16 cellular contexts compared by ENCODE assay signal in the genomic region with DNA sequence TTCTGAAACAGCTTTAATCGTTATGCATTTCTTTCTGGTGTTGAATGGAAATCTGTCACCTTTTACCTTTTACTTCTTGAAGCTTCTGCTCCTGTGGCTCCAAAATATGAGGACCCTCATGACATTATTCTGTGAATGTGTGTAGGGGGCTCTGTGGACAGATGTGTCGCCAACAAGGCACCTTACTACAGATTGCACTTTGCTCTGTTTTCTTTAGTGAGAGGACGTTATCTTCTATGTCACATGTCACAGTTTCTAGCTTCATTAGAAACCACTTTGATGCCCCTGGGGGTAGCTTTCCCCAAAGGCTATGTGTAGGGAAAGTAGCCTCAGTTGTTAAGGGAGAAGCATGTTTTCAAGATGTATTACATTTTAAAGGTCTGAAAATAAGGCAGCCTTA.
DNase-seq lines count a peak whose midpoint lies in the region; ATAC-seq, FAIRE-seq and TF ChIP-seq lines count a peak whose summit lies in the region.
"Had no signal": no experiment of that assay in that cellular context is flagged by ENCODE, and none has a peak within 500 bp of the region (broad histone marks: within the 10 kb centered on the region; RNA-seq: fewer than 3 reads in every experiment).

No MANE protein-coding gene starts in this region.

- no peak overlapping the region for H3K9ac ChIP-seq in astrocyte (ENCODE audit: low read length)

- H3K27ac Mint-ChIP-seq in GM23338 (no peak overlapping the region), astrocyte (ENCODE audit: unreplicated experiment) (peak overlapping the region; percentile 2)
- H3K27ac Mint-ChIP-seq in activated T-cell treated with anti-CD3 and anti-CD28 coated beads, Interleukin-2, amount 50 U/mL, for 24 hours, result no peak overlapping the region
- H3K27ac Mint-ChIP-seq: CD8-positive, alpha-beta T cell; IgD-negative memory B cell had no signal

- H3K27me3 Mint-ChIP-seq in GM23338 (ENCODE audit: insufficient read depth, low read depth, poor library complexity) (peaks cover 6% of the 10 kb centered on the region), astrocyte (ENCODE audit: low read depth, unreplicated experiment) (peaks cover 23% of the 10 kb centered on the region)
- H3K27me3 Mint-ChIP-seq in activated T-cell treated with anti-CD3 and anti-CD28 coated beads, Interleukin-2, amount 50 U/mL, for 24 hours, result peaks cover 5% of the 10 kb centered on the region

- WGBS in right lobe of liver (ENCODE audit: insufficient coverage, low coverage, low lambda C conversion rate, missing lambda C conversion rate), result 40% methylated on average over 3 of the region's 3 CpGs

- H3K4me3 Mint-ChIP-seq in GM23338, result no peak overlapping the region
- no peak overlapping the region for H3K4me3 Mint-ChIP-seq in astrocyte (ENCODE audit: unreplicated experiment)
- no peak overlapping the region for H3K4me3 Mint-ChIP-seq in activated T-cell treated with anti-CD3 and anti-CD28 coated beads, Interleukin-2, amount 50 U/mL, for 24 hours
- H3K4me3 Mint-ChIP-seq: CD8-positive, alpha-beta T cell had no signal

- TF ChIP-seq CTCF in GM23338 (conservative IDR thresholded peaks at IDR 0.05; ENCODE audit: low read depth in 2 of 2) (no peak), astrocyte (IDR thresholded peaks at IDR 0.05; ENCODE audit: insufficient read depth, low read depth, low read length) (no peak), right lobe of liver (IDR thresholded peaks at IDR 0.05) (no peak)

- no peaks in the 10 kb centered on the region for H3K27me3 ChIP-seq in GM23338 (ENCODE audit: insufficient read depth)
- no peaks in the 10 kb centered on the region for H3K27me3 ChIP-seq in astrocyte (ENCODE audit: insufficient read depth, low read length)
- H3K27me3 ChIP-seq in right lobe of liver, result no peaks in the 10 kb centered on the region
- H3K27me3 ChIP-seq: BE2C had no signal

- H3K4me2 ChIP-seq in GM23338 (no peak overlapping the region), astrocyte (ENCODE audit: low read length) (no peak overlapping the region)

- H3K27ac ChIP-seq in GM23338 (ENCODE audit: low read depth) (no peak overlapping the region), astrocyte (ENCODE audit: low read depth, low read length) (no peak overlapping the region), right lobe of liver (no peak overlapping the region)

- H3K4me1 Mint-ChIP-seq in GM23338 (no peaks in the 10 kb centered on the region; the same call in 1 of the 3 replicates), astrocyte (ENCODE audit: low read depth, unreplicated experiment) (peaks cover 10% of the 10 kb centered on the region)
- no peaks in the 10 kb centered on the region for H3K4me1 Mint-ChIP-seq in activated T-cell treated with anti-CD3 and anti-CD28 coated beads, Interleukin-2, amount 50 U/mL, for 24 hours (ENCODE audit: low read depth)

- H3K36me3 Mint-ChIP-seq in GM23338 (ENCODE audit: low read depth) (no peaks in the 10 kb centered on the region), astrocyte (ENCODE audit: low read depth, unreplicated experiment) (peaks cover 2% of the 10 kb centered on the region)
- no peaks in the 10 kb centered on the region for H3K36me3 Mint-ChIP-seq in activated T-cell treated with anti-CD3 and anti-CD28 coated beads, Interleukin-2, amount 50 U/mL, for 24 hours (ENCODE audit: low read depth)
- H3K36me3 Mint-ChIP-seq: CD8-positive, alpha-beta T cell had no signal

- H3K9me3 ChIP-seq in astrocyte (ENCODE audit: insufficient read depth, low read depth, low read length), result no peaks in the 10 kb centered on the region
- H3K9me3 ChIP-seq in right lobe of liver, result no peaks in the 10 kb centered on the region
- H3K9me3 ChIP-seq: BE2C had no signal

- no peak for DNase-seq in GM23338 (ENCODE audit: low spot score)
- no peak for DNase-seq in astrocyte (ENCODE audit: low read depth)
- DNase-seq in right lobe of liver, result no peak
- DNase-seq in NCI-H1092 treated with DMSO at 0.1 percent for 48 hours (lab: John Stamatoyannopoulos, UW), result no peak
- DNase-seq in DMS153 (lab: John Stamatoyannopoulos, UW), result no peak
- DNase-seq in activated T-cell treated with anti-CD3 and anti-CD28 coated beads, Interleukin-2, amount 50 U/mL, for 24 hours, result no peak
- no peak for DNase-seq in AML-193 (lab: John Stamatoyannopoulos, UW)
- DNase-seq: CD8-positive, alpha-beta T cell; HCEC 1CT; KBM-7 had no signal

- H2AFZ ChIP-seq in GM23338, result 0 out of 2 replicates have a peak overlapping the region, but pooled peaks have one; percentile 78
- no peak overlapping the region for H2AFZ ChIP-seq in astrocyte (ENCODE audit: low read depth, low read length)

- H3F3A ChIP-seq in GM23338 (replicated peaks; ENCODE audit: low read depth), result no peaks in the 10 kb centered on the region

- H3K9me2 ChIP-seq in GM23338 (ENCODE audit: insufficient read depth), result no peaks in the 10 kb centered on the region

- TF ChIP-seq POLR2A in right lobe of liver (IDR thresholded peaks at IDR 0.05), result no peak

- H4K20me1 ChIP-seq in GM23338 (replicated peaks; ENCODE audit: insufficient read depth), result no peaks in the 10 kb centered on the region
- no peaks in the 10 kb centered on the region for H4K20me1 ChIP-seq in astrocyte (ENCODE audit: insufficient read depth, low read length)

- intact Hi-C loops in right lobe of liver (cut with DNase I), result no loop called here

- no peaks in the 10 kb centered on the region for H3K9me3 Mint-ChIP-seq in GM23338
- peaks cover 1% of the 10 kb centered on the region for H3K9me3 Mint-ChIP-seq in astrocyte (ENCODE audit: unreplicated experiment)
- no peaks in the 10 kb centered on the region for H3K9me3 Mint-ChIP-seq in activated T-cell treated with anti-CD3 and anti-CD28 coated beads, Interleukin-2, amount 50 U/mL, for 24 hours
- H3K9me3 Mint-ChIP-seq: CD8-positive, alpha-beta T cell; IgD-negative memory B cell had no signal

- H3K36me3 ChIP-seq in GM23338 (ENCODE audit: insufficient read depth), result no peaks in the 10 kb centered on the region
- no peaks in the 10 kb centered on the region for H3K36me3 ChIP-seq in astrocyte (ENCODE audit: insufficient read depth, low read length)
- no peaks in the 10 kb centered on the region for H3K36me3 ChIP-seq in right lobe of liver
- H3K36me3 ChIP-seq: BE2C had no signal

- no peak for ATAC-seq in GM23338
- peak in 3 of 4 donors; percentile 43 to 45 (median 44) for ATAC-seq in right lobe of liver
- ATAC-seq: CD8-positive, alpha-beta T cell had no signal

- no peak for FAIRE-seq in astrocyte (lab: Jason Lieb, UNC)
- FAIRE-seq: G401.6, GM12891, GM19239, HTR-8/SVneo had no signal

- no peak overlapping the region for H3K4me3 ChIP-seq in GM23338
- H3K4me3 ChIP-seq in astrocyte (ENCODE audit: insufficient read depth, low read depth, low read length), result no peak overlapping the region
- no peak overlapping the region for H3K4me3 ChIP-seq in right lobe of liver

- H3K79me2 ChIP-seq in GM23338 (replicated peaks; ENCODE audit: insufficient read depth) (no peaks in the 10 kb centered on the region), astrocyte (ENCODE audit: insufficient read depth, low read length) (no peaks in the 10 kb centered on the region)

- H3K4me1 ChIP-seq in GM23338 (ENCODE audit: insufficient read depth) (no peaks in the 10 kb centered on the region), astrocyte (ENCODE audit: insufficient read depth, low read length) (no peaks in the 10 kb centered on the region), right lobe of liver (peaks cover 0 to 9% (median 0%) of the 10 kb centered on the region in 4 donors)

TF ChIP-seq in GM23338, 12 proteins besides CTCF, POLR2A, EP300 and RAD21 (continues in another document):
- TF ChIP-seq ZNF114 (CRISPR knock-in tag; IDR thresholded peaks at IDR 0.05) (no peak), REST (IDR thresholded peaks at IDR 0.05; ENCODE audit: unreplicated experiment) (no peak), POLR2AphosphoS5 (IDR thresholded peaks at IDR 0.05; ENCODE audit: low read depth) (no peak), STAT1 (IDR thresholded peaks at IDR 0.05; ENCODE audit: unreplicated experiment) (no peak), JUNB (IDR thresholded peaks at IDR 0.05; ENCODE audit: unreplicated experiment) (no peak), CREB1 (CRISPR knock-in tag; IDR thresholded peaks at IDR 0.05; ENCODE audit: low read depth) (no peak), NANOG (IDR thresholded peaks at IDR 0.05; ENCODE audit: borderline replicate concordance) (no peak)
- TF ChIP-seq, protein P1, sequence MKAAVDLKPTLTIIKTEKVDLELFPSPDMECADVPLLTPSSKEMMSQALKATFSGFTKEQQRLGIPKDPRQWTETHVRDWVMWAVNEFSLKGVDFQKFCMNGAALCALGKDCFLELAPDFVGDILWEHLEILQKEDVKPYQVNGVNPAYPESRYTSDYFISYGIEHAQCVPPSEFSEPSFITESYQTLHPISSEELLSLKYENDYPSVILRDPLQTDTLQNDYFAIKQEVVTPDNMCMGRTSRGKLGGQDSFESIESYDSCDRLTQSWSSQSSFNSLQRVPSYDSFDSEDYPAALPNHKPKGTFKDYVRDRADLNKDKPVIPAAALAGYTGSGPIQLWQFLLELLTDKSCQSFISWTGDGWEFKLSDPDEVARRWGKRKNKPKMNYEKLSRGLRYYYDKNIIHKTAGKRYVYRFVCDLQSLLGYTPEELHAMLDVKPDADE (IDR thresholded peaks at IDR 0.05), result no peak
